ENCODE assay signal across 8 cellular contexts in the genomic region with DNA sequence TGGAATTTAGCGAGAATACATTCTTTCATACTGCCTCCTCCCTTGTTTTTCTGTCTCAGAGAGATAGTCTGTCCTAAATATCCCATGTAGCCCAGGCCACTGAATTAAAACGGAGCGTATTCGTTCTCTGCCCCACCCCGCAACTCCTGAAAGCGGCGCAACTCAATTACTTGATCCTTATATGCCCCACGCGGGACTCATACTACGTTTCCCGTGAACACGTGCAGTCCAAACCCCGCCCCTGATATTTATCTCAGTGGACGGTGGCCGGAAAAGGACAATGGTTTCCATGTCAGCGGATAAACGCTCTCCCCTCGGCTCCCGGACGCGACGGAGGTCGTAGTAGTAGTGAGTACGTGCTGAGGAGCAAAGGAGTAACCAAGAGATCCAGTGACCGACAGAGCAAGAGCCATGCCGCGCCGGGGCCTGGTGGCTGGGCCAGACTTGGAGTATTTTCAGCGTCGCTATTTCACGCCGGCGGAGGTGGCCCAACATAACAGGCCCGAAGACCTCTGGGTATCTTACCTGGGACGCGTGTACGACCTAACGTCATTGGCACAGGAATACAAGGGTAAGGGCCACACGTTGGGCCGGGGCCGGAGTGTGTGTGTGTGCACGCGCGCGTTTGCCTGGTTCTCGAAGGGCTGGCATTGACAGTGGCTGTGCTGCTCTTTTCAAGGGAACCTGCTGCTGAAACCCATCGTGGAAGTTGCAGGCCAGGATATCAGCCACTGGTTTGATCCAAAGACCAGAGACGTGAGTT. TPM values are rescaled to one million over a fixed set of nuclear protein-coding genes. Genes with fewer than 3 reads are reported as not detected.
DNase-seq lines count a peak whose midpoint lies in the region; ATAC-seq and TF ChIP-seq lines count a peak whose summit lies in the region.

CYB5D1 (plus strand) TSS at position 280 of the 763 bp plus-strand sequence; CDS start at position 412, 132 bp downstream.

- TF ChIP-seq CTCF in AG04450 (IDR thresholded peaks at IDR 0.05; ENCODE audit: low read depth, low read length) (no peak), right lobe of liver (IDR thresholded peaks at IDR 0.05) (no peak)

- H3K36me3 ChIP-seq in right lobe of liver = peaks cover 0 to 12% (median 3%) of the 10 kb centered on the region in 4 donors

- peaks cover 0 to 24% (median 9%) of the 10 kb centered on the region in 4 donors for H3K4me1 ChIP-seq in right lobe of liver

- under 1% methylated on average over 34 of the region's 48 CpGs for WGBS in right lobe of liver (ENCODE audit: insufficient coverage, low coverage, low lambda C conversion rate, missing lambda C conversion rate)

- DNase-seq in AG04450 (ENCODE audit: low read depth, low spot score) = peak; percentile 84
- DNase-seq in NCI-H460 (ENCODE audit: extremely low read depth, low read depth) = peak; percentile 91
- peak; percentile 92 for DNase-seq in activated CD4-positive, alpha-beta T cell treated with anti-CD3 and anti-CD28 coated beads for 48 hours
- DNase-seq in dedifferentiated amniotic fluid mesenchymal stem cell (ENCODE audit: extremely low spot score) = peak; percentile 88
- DNase-seq in right lobe of liver = peak; percentile 88 to 94 (median 92)
- DNase-seq in stimulated activated CD4-positive, alpha-beta T cell treated with anti-CD3 and anti-CD28 coated beads, Interleukin-4, amount 100 ng/mL, for 24 hours = peak; percentile 93

- peak; percentile 37 for ATAC-seq in GM18909 (IDR thresholded peaks at IDR 0.05; ENCODE audit: poor library complexity, unreplicated experiment)
- ATAC-seq in HG03159 (IDR thresholded peaks at IDR 0.05; ENCODE audit: unreplicated experiment) = peak; percentile 35
- ATAC-seq in right lobe of liver = peak; percentile 62 to 72 (median 67)

- CTCF ChIA-PET in AG04450 (lab: Charles Lee) = interaction anchor here (0.7 to 1.2 kb wide), 7 partner anchors 13 to 132 kb away, joined by 3 to 6 read pairs (median 4); partner anchors contain the start of gene KDM6B

- H3K27ac ChIP-seq in AG04450 (ENCODE audit: low read depth, low read length) = peak within 1 kb of the TSS; percentile 91
- H3K27ac ChIP-seq in right lobe of liver = peak within 1 kb of the TSS; percentile 73 to 84 (median 84)

- intact Hi-C loops in right lobe of liver (cut with DNase I) = no loop called here

- no peaks in the 10 kb centered on the region; the same call in 1 of the 2 replicates for H3K9me3 ChIP-seq in AG04450 (ENCODE audit: control insufficient read depth, insufficient read depth, low read length)
- no peaks in the 10 kb centered on the region for H3K9me3 ChIP-seq in right lobe of liver

- no peak for TF ChIP-seq POLR2A in right lobe of liver (IDR thresholded peaks at IDR 0.05)

- peak within 1 kb of the TSS; percentile 81 for H3K4me3 ChIP-seq in AG04450 (ENCODE audit: low read depth, low read length)
- H3K4me3 ChIP-seq in right lobe of liver = peak within 1 kb of the TSS; percentile 72 to 97 (median 86)

- H3K27me3 ChIP-seq in AG04450 (ENCODE audit: control insufficient read depth, insufficient read depth, low read length) (no peaks in the 10 kb centered on the region), right lobe of liver (no peaks in the 10 kb centered on the region)

- POLR2A ChIA-PET in AG04450 (lab: Yijun Ruan, JAX) = interaction anchor here (0.6 to 2.3 kb wide), 10 partner anchors 11 to 280 kb away, joined by 3 to 30 read pairs (median 5); partner anchors contain the start of genes CHD3, CNTROB, KDM6B and RNF227

RNA-seq across cellular contexts. Expression of gene CYB5D1, which starts in this region (rescaled TPM):
- polyA plus RNA-seq in AG04450 (2011; rRNA removed) = 6.9 and 8.1 TPM in 2 replicates
- polyA minus RNA-seq in AG04450 (2011; rRNA and poly(A)+ RNA removed) = 5.3 and 8.7 TPM in 2 replicates
- total RNA-seq in NCI-H460 (2014; rRNA removed; shearing (Covaris generic)) = 13.4 and 14.6 TPM in 2 replicates
- 12.3 and 15.2 TPM in 2 replicates for polyA plus RNA-seq in NCI-H460 (2014; cell fraction: nucleus; rRNA removed)
- 10 to 100 TPM in 1 of 6 experiments, 1 to 10 TPM in 5; 6.0 to 11.7 (median 7.4) TPM for total RNA-seq in right lobe of liver

Comparison
In these comparisons a context has a peak if more than half of its experiments do, and no peak if none do; other contexts are left out.
1. Peak in every context shown above with its lines: DNase-seq, ATAC-seq, H3K4me3 ChIP-seq and H3K27ac ChIP-seq.